In genomic region chr5:96927008-96927407, GRCh38 we compare ENCODE assay signal across 21 cellular contexts.
"Had no signal": no experiment of that assay in that cellular context is flagged by ENCODE, and none has a peak within 500 bp of the region (broad histone marks: within the 10 kb centered on the region; RNA-seq: fewer than 3 reads in every experiment).

No MANE protein-coding gene starts in this region.

- DNase-seq: activated CD4-positive, alpha-beta T cell treated with anti-CD3 and anti-CD28 coated beads, Interleukin-2, amount 10 ng/mL, durations not matched to agents 24 days and 14 days; activated CD4-positive, CD25-positive, alpha-beta regulatory T cell; activated CD8-positive, alpha-beta memory T cell treated with anti-CD3 and anti-CD28 coated beads, Interleukin-2, amount 50 U/mL, for 4 hours; activated CD8-positive, alpha-beta T cell treated with anti-CD3 and anti-CD28 coated beads, Interleukin-2, amount 10 ng/mL, durations not matched to agents 7 days and 5 days; activated gamma-delta T cell treated with Interleukin-2 at 50 U/mL for 16 hours; activated T-cell treated with anti-CD3 and anti-CD28 coated beads, Interleukin-2, amount 50 U/mL, for 72 hours; anterior cingulate cortex; brain microvascular endothelial cell; glutamatergic neuron; hypothalamus; nucleus accumbens; stimulated activated CD4-positive, alpha-beta T cell treated with anti-CD3 and anti-CD28 coated beads, Interleukin-15, amount 100 ng/mL, for 24 hours; stimulated activated CD4-positive, alpha-beta T cell treated with anti-CD3 and anti-CD28 coated beads, Interleukin-4, amount 100 ng/mL, for 1 hour; stimulated activated naive CD4-positive, alpha-beta T cell had no signal

- H3K9me3 ChIP-seq: right atrium auricular region, tibial nerve, vagina had no signal

- H3K27me3 Mint-ChIP-seq: activated CD4-positive, alpha-beta T cell treated with anti-CD3 and anti-CD28 coated beads, Interleukin-2, amount 10 ng/mL, durations not matched to agents 24 days and 14 days; activated naive CD8-positive, alpha-beta T cell had no signal

- H3K27me3 ChIP-seq: brain microvascular endothelial cell, foreskin keratinocyte, right atrium auricular region, tibial nerve, vagina had no signal

- H3K4me3 ChIP-seq: right atrium auricular region, skin epidermis, tibial nerve, vagina had no signal

- H3K27ac Mint-ChIP-seq: activated CD4-positive, alpha-beta T cell treated with anti-CD3 and anti-CD28 coated beads, Interleukin-2, amount 10 ng/mL, durations not matched to agents 24 days and 14 days; activated CD8-positive, alpha-beta T cell treated with anti-CD3 and anti-CD28 coated beads, Interleukin-2, amount 10 ng/mL, durations not matched to agents 7 days and 5 days; activated T-cell treated with anti-CD3 and anti-CD28 coated beads, Interleukin-2, amount 50 U/mL, for 72 hours; nephron had no signal

- H3K36me3 ChIP-seq: brain microvascular endothelial cell, right atrium auricular region, tibial nerve, vagina had no signal

- ATAC-seq: activated CD8-positive, alpha-beta T cell treated with anti-CD3 and anti-CD28 coated beads, Interleukin-2, amount 10 ng/mL, durations not matched to agents 7 days and 5 days; activated T-cell treated with anti-CD3 and anti-CD28 coated beads, Interleukin-2, amount 50 U/mL, for 72 hours; foreskin keratinocyte had no signal

- H3K9me3 Mint-ChIP-seq: activated CD4-positive, alpha-beta T cell treated with anti-CD3 and anti-CD28 coated beads, Interleukin-2, amount 10 ng/mL, durations not matched to agents 24 days and 14 days; activated T-cell treated with anti-CD3 and anti-CD28 coated beads, Interleukin-2, amount 50 U/mL, for 72 hours; nephron had no signal

- H3K27ac ChIP-seq: brain microvascular endothelial cell, foreskin keratinocyte, right atrium auricular region, skin epidermis, tibial nerve, vagina had no signal

- H3K4me1 ChIP-seq: vagina had no signal

- H3K4me3 Mint-ChIP-seq: activated CD4-positive, alpha-beta T cell treated with anti-CD3 and anti-CD28 coated beads, Interleukin-2, amount 10 ng/mL, durations not matched to agents 24 days and 14 days; activated CD8-positive, alpha-beta T cell treated with anti-CD3 and anti-CD28 coated beads, Interleukin-2, amount 10 ng/mL, durations not matched to agents 7 days and 5 days; activated naive CD8-positive, alpha-beta T cell; activated T-cell treated with anti-CD3 and anti-CD28 coated beads, Interleukin-2, amount 50 U/mL, for 72 hours; nephron had no signal
